Comparison of ENCODE assay signal across 18 cellular contexts in the genomic region with DNA sequence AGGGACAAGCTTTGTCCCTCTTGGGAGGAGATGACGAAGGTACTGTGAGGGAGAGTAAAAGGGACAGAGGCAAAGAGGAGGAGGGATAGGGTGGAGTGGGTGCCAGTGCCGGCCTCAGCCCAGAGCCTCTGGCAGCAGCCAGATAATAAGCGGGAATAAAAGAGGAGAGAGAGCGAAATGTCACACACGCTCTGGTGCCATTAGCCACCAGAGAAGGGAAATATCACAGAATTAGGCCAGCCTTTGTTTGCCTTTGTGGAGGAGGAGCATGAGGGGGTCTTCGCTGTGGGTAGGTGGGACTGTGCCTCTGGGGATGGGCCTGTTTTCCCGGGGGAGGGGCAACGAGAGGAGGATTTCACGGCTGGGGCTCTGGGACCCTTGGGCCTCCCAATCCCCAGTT.
A peak's percentile ranks its signal among the peaks of the same experiment; 100 is the strongest.
DNase-seq lines count a peak whose midpoint lies in the region; ATAC-seq and TF ChIP-seq lines count a peak whose summit lies in the region.
"Had no signal": no experiment of that assay in that cellular context is flagged by ENCODE, and none has a peak within 500 bp of the region (broad histone marks: within the 10 kb centered on the region; RNA-seq: fewer than 3 reads in every experiment).

No MANE protein-coding gene starts in this region.

- H3K4me2 ChIP-seq in OCI-LY7 (ENCODE audit: low read length) = no peak overlapping the region
- H3K4me2 ChIP-seq: A549 had no signal

- ATAC-seq in Right ventricle myocardium inferior = no peak
- ATAC-seq: A549 had no signal

- H4K20me1 ChIP-seq in OCI-LY7 (ENCODE audit: insufficient read depth, low read length) = no peaks in the 10 kb centered on the region

- no TSS peak for BruUV-seq in OCI-LY7 (replicated peaks; lab: Mats Ljungman, UMichigan)

- peaks cover 2% of the 10 kb centered on the region for H3K27me3 Mint-ChIP-seq in neural crest cell (ENCODE audit: low read depth)

- peaks cover 49% of the 10 kb centered on the region for H3K4me1 Mint-ChIP-seq in neural crest cell

- H3K4me3 Mint-ChIP-seq in neural crest cell = no peak overlapping the region
- H3K4me3 Mint-ChIP-seq: CD4-positive, alpha-beta T cell had no signal

- DNase-seq in Right ventricle myocardium inferior (ENCODE audit: missing footprints) (peak; percentile 11), cardiac septum (ENCODE audit: low spot score) (no peak), dorsolateral prefrontal cortex (no peak), neural crest cell (ENCODE audit: low read depth, low spot score) (no peak), OCI-LY7 (ENCODE audit: low spot score) (no peak), T1000 (lab: John Stamatoyannopoulos, UW) (no peak), ecto neural progenitor cell (ENCODE audit: low spot score) (no peak)
- DNase-seq: Caco-2; CD4-positive, alpha-beta T cell; H7; MM.1S; NCI-H1105; NCI-H2081 treated with DMSO at 0.1 percent for 48 hours; NCI-H226; NCI-H524; NCI-H82; Peyer's patch had no signal

- POLR2A ChIA-PET in OCI-LY7 (lab: Charles Lee) = no interaction called here

- H3K9me3 Mint-ChIP-seq in neural crest cell = no peaks in the 10 kb centered on the region
- H3K9me3 Mint-ChIP-seq: CD4-positive, alpha-beta T cell had no signal

- no peaks in the 10 kb centered on the region for H3K79me2 ChIP-seq in OCI-LY7 (ENCODE audit: insufficient read depth, low read depth, low read length)

- H3K4me1 ChIP-seq in OCI-LY7 (ENCODE audit: insufficient read depth, low read length, poor library complexity, severe bottlenecking) = no peaks in the 10 kb centered on the region
- H3K4me1 ChIP-seq: A549 had no signal

- peak overlapping the region; percentile 81 for H3K27ac Mint-ChIP-seq in neural crest cell (ENCODE audit: unreplicated experiment)
- H3K27ac Mint-ChIP-seq: CD4-positive, alpha-beta T cell had no signal

- TF ChIP-seq CTCF in dorsolateral prefrontal cortex (IDR thresholded peaks at IDR 0.05 in 54 of 56, conservative IDR thresholded peaks at IDR 0.05 in 2 of 56; ENCODE audit: low read depth in 1 of 56, partially characterized antibody in 56 of 56) (no peak), neural crest cell (conservative IDR thresholded peaks at IDR 0.05) (no peak), OCI-LY7 (conservative IDR thresholded peaks at IDR 0.05; ENCODE audit: low read length) (no peak)

- H3K36me3 ChIP-seq in OCI-LY7 (ENCODE audit: insufficient read depth, low read length) = no peaks in the 10 kb centered on the region
- H3K36me3 ChIP-seq: Peyer's patch had no signal

- H3K27ac ChIP-seq in dorsolateral prefrontal cortex = peak overlapping the region in 53 of 59 donors; percentile 6 to 83 (median 65)
- H3K27ac ChIP-seq in OCI-LY7 (ENCODE audit: low read depth, low read length, poor library complexity, severe bottlenecking) = no peak overlapping the region
- H3K27ac ChIP-seq: A549, Peyer's patch had no signal

- H3K9me3 ChIP-seq in OCI-LY7 (ENCODE audit: low read length) = no peaks in the 10 kb centered on the region
- H3K9me3 ChIP-seq: A549, Caco-2, Peyer's patch had no signal

- H3K27me3 ChIP-seq in dorsolateral prefrontal cortex = no peaks in the 10 kb centered on the region
- H3K27me3 ChIP-seq: Peyer's patch had no signal

- no peaks in the 10 kb centered on the region for H3K9me2 ChIP-seq in OCI-LY7 (ENCODE audit: insufficient read depth, low read length)

- no peak overlapping the region for H2AFZ ChIP-seq in OCI-LY7 (ENCODE audit: low read length)

- H3K36me3 Mint-ChIP-seq in neural crest cell (ENCODE audit: low read depth) = no peaks in the 10 kb centered on the region

- intact Hi-C loops in Right ventricle myocardium inferior (cut with DNase I) = no loop called here
- intact Hi-C loops in cardiac septum (cut with DNase I) = no loop called here
- intact Hi-C loops in dorsolateral prefrontal cortex (cut with DNase I) = no loop called here
- intact Hi-C loops in OCI-LY7 (cut with micrococcal nuclease; ENCODE audit: unreplicated experiment) = no loop called here

- H3K4me3 ChIP-seq in dorsolateral prefrontal cortex (no peak overlapping the region), OCI-LY7 (ENCODE audit: low read depth, low read length, poor library complexity, severe bottlenecking) (no peak overlapping the region)
- H3K4me3 ChIP-seq: A549, Peyer's patch had no signal

- CTCF ChIA-PET in OCI-LY7 (lab: Charles Lee; ENCODE audit: unreplicated experiment) = no interaction called here
